1 cellular context compared by ENCODE assay signal in the genomic region with DNA sequence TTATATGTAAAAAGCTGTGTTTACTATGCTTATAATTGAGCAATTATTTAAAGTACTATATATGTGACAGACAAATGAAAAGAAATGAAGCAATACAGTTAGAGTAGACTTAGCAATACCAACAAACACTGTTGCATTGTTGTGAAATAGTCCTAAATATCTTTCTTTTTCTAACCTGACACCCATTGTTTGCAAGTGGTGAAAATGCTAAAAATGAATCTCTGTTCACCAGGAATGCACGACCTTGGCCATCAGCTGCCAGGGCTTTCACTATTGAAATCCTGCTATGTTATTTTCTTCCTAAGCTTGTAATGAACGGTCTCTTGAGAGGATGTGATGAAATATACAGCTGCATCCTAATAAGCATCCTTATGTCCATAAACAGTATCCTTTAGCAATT.
TF ChIP-seq lines count a peak whose summit lies in the region.

No MANE protein-coding gene starts in this region.

TF ChIP-seq in HepG2, 621 proteins besides CTCF, POLR2A, EP300 and RAD21 (continued from another document):
- TF ChIP-seq SOX5 (CRISPR knock-in tag; IDR thresholded peaks at IDR 0.05; ENCODE audit: borderline replicate concordance) (peak; percentile 94), MEF2D (CRISPR knock-in tag; IDR thresholded peaks at IDR 0.05) (no peak), ZNF614 (CRISPR knock-in tag; IDR thresholded peaks at IDR 0.05; ENCODE audit: borderline replicate concordance) (no peak), ARID5B (CRISPR knock-in tag; IDR thresholded peaks at IDR 0.05) (0 out of 2 replicates have a peak, but pooled peaks have one; percentile 65), ARID3A (IDR thresholded peaks at IDR 0.05; ENCODE audit: low read depth, low read length) (no peak)
- TF ChIP-seq, protein P1, sequence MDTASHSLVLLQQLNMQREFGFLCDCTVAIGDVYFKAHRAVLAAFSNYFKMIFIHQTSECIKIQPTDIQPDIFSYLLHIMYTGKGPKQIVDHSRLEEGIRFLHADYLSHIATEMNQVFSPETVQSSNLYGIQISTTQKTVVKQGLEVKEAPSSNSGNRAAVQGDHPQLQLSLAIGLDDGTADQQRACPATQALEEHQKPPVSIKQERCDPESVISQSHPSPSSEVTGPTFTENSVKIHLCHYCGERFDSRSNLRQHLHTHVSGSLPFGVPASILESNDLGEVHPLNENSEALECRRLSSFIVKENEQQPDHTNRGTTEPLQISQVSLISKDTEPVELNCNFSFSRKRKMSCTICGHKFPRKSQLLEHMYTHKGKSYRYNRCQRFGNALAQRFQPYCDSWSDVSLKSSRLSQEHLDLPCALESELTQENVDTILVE (CRISPR knock-in tag; IDR thresholded peaks at IDR 0.05): 0 out of 2 replicates have a peak, but pooled peaks have one; percentile 4
